Comparison of ENCODE assay signal across 8 cellular contexts in genomic region chr5:37248387-37248969, GRCh38. TPM values are rescaled to one million over a fixed set of nuclear protein-coding genes. Genes with fewer than 3 reads are reported as not detected.
A peak's percentile ranks its signal among the peaks of the same experiment; 100 is the strongest.
DNase-seq lines count a peak whose midpoint lies in the region; ATAC-seq lines count a peak whose summit lies in the region.

No MANE protein-coding gene starts in this region.

- H3K4me1 ChIP-seq in naive thymus-derived CD4-positive, alpha-beta T cell (ENCODE audit: control insufficient read depth in 2 of 2, insufficient read depth in 2 of 2, low read length in 2 of 2): peaks cover 0 to 6% of the 10 kb centered on the region in 2 donors

- H3K27me3 ChIP-seq in naive thymus-derived CD4-positive, alpha-beta T cell (ENCODE audit: control insufficient read depth in 2 of 2, insufficient read depth in 2 of 2, low read length in 2 of 2): no peaks in the 10 kb centered on the region

- DNase-seq in NCI-H1105 (lab: John Stamatoyannopoulos, UW): peak; percentile 4
- DNase-seq in NCI-H1105 treated with DMSO at 0.1 percent for 48 hours (lab: John Stamatoyannopoulos, UW): no peak
- DNase-seq in NOMO-1 treated with DMSO at 0.1 percent for 48 hours (lab: John Stamatoyannopoulos, UW; ENCODE audit: unreplicated experiment): peak; percentile 44
- DNase-seq in dermis blood vessel endothelial cell: peak; percentile 42
- no peak for DNase-seq in naive thymus-derived CD4-positive, alpha-beta T cell
- no peak for DNase-seq in C1 segment of cervical spinal cord (lab: John Stamatoyannopoulos, UW)

- H3K27me3 Mint-ChIP-seq in naive thymus-derived CD4-positive, alpha-beta T cell: no peaks in the 10 kb centered on the region

- H3K36me3 ChIP-seq in naive thymus-derived CD4-positive, alpha-beta T cell (ENCODE audit: control insufficient read depth in 2 of 3, insufficient read depth in 3 of 3, low read length in 3 of 3): peaks cover 0 to 5% (median 0%) of the 10 kb centered on the region in 3 experiments

- peak overlapping the region; percentile 77 for H3K27ac ChIP-seq in naive thymus-derived CD4-positive, alpha-beta T cell (ENCODE audit: low read depth, low read length)

- intact Hi-C loops in naive thymus-derived CD4-positive, alpha-beta T cell (cut with micrococcal nuclease): loop anchor here (2.0 to 10.0 kb wide), 3 partner anchors 46 to 136 kb away; no protein-coding TSS in a partner anchor

- POLR2A ChIA-PET in naive thymus-derived CD4-positive, alpha-beta T cell (lab: Charles Lee): interaction anchor here (0.7 kb wide), 1 partner anchor 73 kb away, joined by 3 read pairs; no protein-coding TSS in a partner anchor

- H3K36me3 Mint-ChIP-seq in naive thymus-derived CD4-positive, alpha-beta T cell: peaks cover 0 to 1% (median 0%) of the 10 kb centered on the region in 5 donors

- CTCF ChIA-PET in naive thymus-derived CD4-positive, alpha-beta T cell (lab: Charles Lee): no interaction called here

- peaks cover 5 to 30% (median 17%) of the 10 kb centered on the region in 7 donors for H3K4me1 Mint-ChIP-seq in naive thymus-derived CD4-positive, alpha-beta T cell

- peaks cover 0 to 3% (median 0%) of the 10 kb centered on the region in 11 donors for H3K9me3 Mint-ChIP-seq in naive thymus-derived CD4-positive, alpha-beta T cell

- peak overlapping the region; percentile 81 to 93 (median 88) for H3K4me3 Mint-ChIP-seq in naive thymus-derived CD4-positive, alpha-beta T cell

- no peak for ATAC-seq in naive thymus-derived CD4-positive, alpha-beta T cell
- no peak for ATAC-seq in GM21360 (IDR thresholded peaks at IDR 0.05; ENCODE audit: unreplicated experiment)
- ATAC-seq in GM18907 (IDR thresholded peaks at IDR 0.05; ENCODE audit: unreplicated experiment): no peak

- no peaks in the 10 kb centered on the region for H3K9me3 ChIP-seq in naive thymus-derived CD4-positive, alpha-beta T cell (ENCODE audit: control insufficient read depth in 2 of 3, low read length in 3 of 3)

- H3K27ac Mint-ChIP-seq in naive thymus-derived CD4-positive, alpha-beta T cell: peak overlapping the region in 7 of 9 donors; percentile 34 to 86 (median 67)

- peak overlapping the region; percentile 75 for H3K4me3 ChIP-seq in naive thymus-derived CD4-positive, alpha-beta T cell (ENCODE audit: low read length)

RNA-seq across cellular contexts. Expression of gene CPLANE1, which starts 0.7 kb away (rescaled TPM):
- total RNA-seq in dermis blood vessel endothelial cell: 16.1 and 19.7 TPM in 2 replicates
- 10 to 100 TPM in 3 of 5 experiments, 1 to 10 TPM in 2; 8.0 to 14.7 (median 10.4) TPM for total RNA-seq in naive thymus-derived CD4-positive, alpha-beta T cell
- 1 to 10 TPM; 1.1 to 1.4 TPM for polyA plus RNA-seq in naive thymus-derived CD4-positive, alpha-beta T cell

Comparison
In these comparisons a context has a peak if more than half of its experiments do, and no peak if none do; other contexts are left out.
1. DNase-seq: peak in NCI-H1105 (single experiment), NOMO-1 treated with DMSO at 0.1 percent for 48 hours (single experiment) and dermis blood vessel endothelial cell (single experiment); none in NCI-H1105 treated with DMSO at 0.1 percent for 48 hours (single experiment), naive thymus-derived CD4-positive, alpha-beta T cell (0 of 9) and C1 segment of cervical spinal cord (0 of 14).